Comparison of ENCODE assay signal across 21 cellular contexts in the genomic region with DNA sequence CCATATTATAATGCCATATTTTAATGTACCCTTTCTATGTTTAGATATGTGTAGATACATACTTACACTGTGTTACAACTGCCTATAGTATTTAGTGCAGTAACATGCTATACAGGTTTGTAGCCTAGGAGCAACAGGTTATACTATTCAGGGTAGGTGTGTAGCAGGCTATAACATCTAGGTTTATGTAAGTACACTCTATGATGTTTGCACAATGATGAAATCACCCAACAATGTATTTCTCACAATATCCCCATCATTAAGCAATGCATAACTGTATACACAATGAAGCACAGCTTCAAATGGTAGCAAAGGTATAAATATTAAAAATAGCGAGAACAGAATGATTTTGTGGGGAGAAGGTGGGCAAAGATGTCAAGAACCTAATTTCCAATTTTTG.
"Had no signal": no experiment of that assay in that cellular context is flagged by ENCODE, and none has a peak within 500 bp of the region (broad histone marks: within the 10 kb centered on the region; RNA-seq: fewer than 3 reads in every experiment).

No MANE protein-coding gene starts in this region.

- H3K9me3 ChIP-seq: esophagus muscularis mucosa, neutrophil, stomach had no signal

- H3K4me3 ChIP-seq: esophagus muscularis mucosa, smooth muscle cell, stomach had no signal

- H3K4me2 ChIP-seq: smooth muscle cell had no signal

- ATAC-seq: activated CD8-positive, alpha-beta T cell treated with anti-CD3 and anti-CD28 coated beads, Interleukin-2, amount 10 ng/mL, durations not matched to agents 7 days and 5 days; activated naive CD8-positive, alpha-beta T cell treated with anti-CD3 and anti-CD28 coated beads, Interleukin-2, amount 50 U/mL, for 24 hours; activated T-cell treated with anti-CD3 and anti-CD28 coated beads, Interleukin-2, amount 50 U/mL, for 4 hours; natural killer cell treated with Interleukin-12 subunit alpha and Interleukin-12 subunit beta and Interleukin-15 and Interleukin-18, amount 100 ng/mL, for 72 hours; sciatic nerve had no signal

- H3K4me1 ChIP-seq: parathyroid adenoma had no signal

- H3K27ac ChIP-seq: brain microvascular endothelial cell, esophagus muscularis mucosa, neutrophil, parathyroid adenoma, stomach had no signal

- H3K27ac Mint-ChIP-seq: activated CD4-positive, alpha-beta T cell treated with anti-CD3 and anti-CD28 coated beads, Interleukin-2, amount 10 ng/mL, durations not matched to agents 24 days and 14 days; activated CD8-positive, alpha-beta T cell treated with anti-CD3 and anti-CD28 coated beads, Interleukin-2, amount 10 ng/mL, durations not matched to agents 7 days and 5 days; activated naive CD4-positive, alpha-beta T cell treated with anti-CD3 and anti-CD28 coated beads, Interleukin-2, amount 10 ng/mL, durations not matched to agents 7 days and 5 days; activated naive CD8-positive, alpha-beta T cell treated with anti-CD3 and anti-CD28 coated beads, Interleukin-2, amount 50 U/mL, for 24 hours; natural killer cell treated with Interleukin-12 subunit alpha and Interleukin-12 subunit beta and Interleukin-15 and Interleukin-18, amount 100 ng/mL, for 72 hours had no signal

- H2AFZ ChIP-seq: parathyroid adenoma had no signal

- H3K4me3 Mint-ChIP-seq: activated CD4-positive, alpha-beta T cell treated with anti-CD3 and anti-CD28 coated beads, Interleukin-2, amount 10 ng/mL, durations not matched to agents 24 days and 14 days; activated CD8-positive, alpha-beta T cell treated with anti-CD3 and anti-CD28 coated beads, Interleukin-2, amount 10 ng/mL, durations not matched to agents 7 days and 5 days; activated naive CD4-positive, alpha-beta T cell treated with anti-CD3 and anti-CD28 coated beads, Interleukin-2, amount 10 ng/mL, durations not matched to agents 7 days and 5 days; activated naive CD8-positive, alpha-beta T cell treated with anti-CD3 and anti-CD28 coated beads, Interleukin-2, amount 50 U/mL, for 24 hours; activated T-cell treated with anti-CD3 and anti-CD28 coated beads, Interleukin-2, amount 50 U/mL, for 4 hours; immature natural killer cell; natural killer cell treated with Interleukin-12 subunit alpha and Interleukin-12 subunit beta and Interleukin-15 and Interleukin-18, amount 100 ng/mL, for 72 hours had no signal

- H3K9me3 Mint-ChIP-seq: activated CD4-positive, alpha-beta T cell treated with anti-CD3 and anti-CD28 coated beads, Interleukin-2, amount 10 ng/mL, durations not matched to agents 24 days and 14 days; activated naive CD4-positive, alpha-beta T cell treated with anti-CD3 and anti-CD28 coated beads, Interleukin-2, amount 10 ng/mL, durations not matched to agents 7 days and 5 days; activated naive CD8-positive, alpha-beta T cell treated with anti-CD3 and anti-CD28 coated beads, Interleukin-2, amount 50 U/mL, for 24 hours; activated T-cell treated with anti-CD3 and anti-CD28 coated beads, Interleukin-2, amount 50 U/mL, for 4 hours; immature natural killer cell; natural killer cell treated with Interleukin-12 subunit alpha and Interleukin-12 subunit beta and Interleukin-15 and Interleukin-18, amount 100 ng/mL, for 72 hours had no signal

- DNase-seq: activated CD4-positive, alpha-beta T cell treated with anti-CD3 and anti-CD28 coated beads, Interleukin-2, amount 10 ng/mL, durations not matched to agents 24 days and 14 days; activated CD8-positive, alpha-beta T cell treated with anti-CD3 and anti-CD28 coated beads, Interleukin-2, amount 10 ng/mL, durations not matched to agents 7 days and 5 days; activated effector memory CD4-positive, alpha-beta T cell treated with Interleukin-2 at 50 U/mL for 16 hours; activated naive CD4-positive, alpha-beta T cell treated with anti-CD3 and anti-CD28 coated beads, Interleukin-2, amount 10 ng/mL, durations not matched to agents 7 days and 5 days; activated naive CD8-positive, alpha-beta T cell treated with anti-CD3 and anti-CD28 coated beads, Interleukin-2, amount 50 U/mL, for 24 hours; activated T-cell treated with anti-CD3 and anti-CD28 coated beads, Interleukin-2, amount 50 U/mL, for 4 hours; aorta; brain microvascular endothelial cell; cerebellar nuclear complex; cortex of kidney; immature natural killer cell; stimulated activated CD4-positive, alpha-beta T cell treated with anti-CD3 and anti-CD28 coated beads, Interleukin-4, amount 100 ng/mL, for 1 hour; stomach; T1000; trophoblast cell had no signal

- H3K36me3 ChIP-seq: brain microvascular endothelial cell, esophagus muscularis mucosa, neutrophil, stomach had no signal

- H3K27me3 Mint-ChIP-seq: activated CD4-positive, alpha-beta T cell treated with anti-CD3 and anti-CD28 coated beads, Interleukin-2, amount 10 ng/mL, durations not matched to agents 24 days and 14 days; activated naive CD4-positive, alpha-beta T cell treated with anti-CD3 and anti-CD28 coated beads, Interleukin-2, amount 10 ng/mL, durations not matched to agents 7 days and 5 days; activated naive CD8-positive, alpha-beta T cell treated with anti-CD3 and anti-CD28 coated beads, Interleukin-2, amount 50 U/mL, for 24 hours; natural killer cell treated with Interleukin-12 subunit alpha and Interleukin-12 subunit beta and Interleukin-15 and Interleukin-18, amount 100 ng/mL, for 72 hours had no signal

- H3K36me3 Mint-ChIP-seq: natural killer cell treated with Interleukin-12 subunit alpha and Interleukin-12 subunit beta and Interleukin-15 and Interleukin-18, amount 100 ng/mL, for 72 hours had no signal

- H3K27me3 ChIP-seq: brain microvascular endothelial cell, esophagus muscularis mucosa, neutrophil, stomach had no signal
